In genomic region chr7:27159278-27160146, GRCh38 we compare ENCODE assay signal across 10 cellular contexts. TPM values are rescaled to one million over a fixed set of nuclear protein-coding genes. Genes with fewer than 3 reads are reported as not detected.
DNase-seq lines count a peak whose midpoint lies in the region; ATAC-seq and TF ChIP-seq lines count a peak whose summit lies in the region.
"Had no signal": no experiment of that assay in that cellular context is flagged by ENCODE, and none has a peak within 500 bp of the region (broad histone marks: within the 10 kb centered on the region; RNA-seq: fewer than 3 reads in every experiment).

No MANE protein-coding gene starts in this region.

- TF ChIP-seq CTCF in left lung (IDR thresholded peaks at IDR 0.05) (no peak), transverse colon (IDR thresholded peaks at IDR 0.05) (no peak)

- H3K27me3 Mint-ChIP-seq in activated naive CD4-positive, alpha-beta T cell treated with anti-CD3 and anti-CD28 coated beads for 36 hours (ENCODE audit: low read depth), result peaks cover 81% of the 10 kb centered on the region
- peaks cover 85% of the 10 kb centered on the region for H3K27me3 Mint-ChIP-seq in activated T-helper 2 cell treated with anti-CD3 and anti-CD28 coated beads, Interferon-gamma antibody, Interleukin-2, Interleukin-4, amounts not matched to agents 10 μg/mL and 5 μg/mL and 100 μg/mL, durations not matched to agents 14 hours and 24 hours and 36 hours (ENCODE audit: low read depth)

- H3K4me3 Mint-ChIP-seq in activated naive CD4-positive, alpha-beta T cell treated with anti-CD3 and anti-CD28 coated beads for 36 hours, result peak overlapping the region; percentile 38
- H3K4me3 Mint-ChIP-seq in activated T-helper 2 cell treated with anti-CD3 and anti-CD28 coated beads, Interferon-gamma antibody, Interleukin-2, Interleukin-4, amounts not matched to agents 10 μg/mL and 5 μg/mL and 100 μg/mL, durations not matched to agents 14 hours and 24 hours and 36 hours (ENCODE audit: low read depth), result peak overlapping the region; percentile 34

- no peak for DNase-seq in activated naive CD4-positive, alpha-beta T cell treated with anti-CD3 and anti-CD28 coated beads for 36 hours
- DNase-seq in activated naive CD4-positive, alpha-beta T cell (lab: John Stamatoyannopoulos, UW), result no peak
- DNase-seq in activated T-helper 2 cell treated with anti-CD3 and anti-CD28 coated beads, Interferon-gamma antibody, Interleukin-2, Interleukin-4, amounts not matched to agents 10 μg/mL and 5 μg/mL and 100 μg/mL, durations not matched to agents 14 hours and 24 hours and 36 hours (ENCODE audit: low spot score), result no peak
- DNase-seq in left lung (peak; percentile 23 to 64), transverse colon (peak; percentile 19), DMS153 treated with DMSO at 0.1 percent for 48 hours (lab: John Stamatoyannopoulos, UW; ENCODE audit: unreplicated experiment) (no peak), GM19240 (ENCODE audit: insufficient read length, low spot score) (no peak), middle frontal gyrus (ENCODE audit: extremely low spot score, low spot score) (no peak)
- DNase-seq: NCI-H1930 had no signal

- H3K9me3 ChIP-seq in left lung (no peaks in the 10 kb centered on the region), transverse colon (no peaks in the 10 kb centered on the region)

- CTCF ChIA-PET in activated naive CD4-positive, alpha-beta T cell treated with anti-CD3 and anti-CD28 coated beads for 36 hours (lab: Charles Lee), result interaction anchor here (0.8 to 1.6 kb wide), 9 partner anchors 8 to 476 kb away, joined by 3 to 5 read pairs (median 4); no protein-coding TSS in a partner anchor

- H3K4me3 ChIP-seq in left lung, result no peak overlapping the region
- peak overlapping the region in 3 of 4 donors; percentile 38 to 62 (median 58) for H3K4me3 ChIP-seq in transverse colon

- H3K9me3 Mint-ChIP-seq in activated naive CD4-positive, alpha-beta T cell treated with anti-CD3 and anti-CD28 coated beads for 36 hours, result no peaks in the 10 kb centered on the region
- H3K9me3 Mint-ChIP-seq in activated T-helper 2 cell treated with anti-CD3 and anti-CD28 coated beads, Interferon-gamma antibody, Interleukin-2, Interleukin-4, amounts not matched to agents 10 μg/mL and 5 μg/mL and 100 μg/mL, durations not matched to agents 14 hours and 24 hours and 36 hours, result no peaks in the 10 kb centered on the region

- in situ Hi-C loops in transverse colon (cut with MboI; ENCODE audit: low pct_ligation_motif_present in 1 of 4, low pct_unique_long_range_greater_than_20kb in 1 of 4, low sequenced_read_pairs in 3 of 4), result loop anchor here in 3 of 4 donors (5.0 to 25.0 kb wide), 5 partner anchors 787 to 1297 kb away; no protein-coding TSS in a partner anchor

- intact Hi-C loops in activated naive CD4-positive, alpha-beta T cell treated with anti-CD3 and anti-CD28 coated beads for 36 hours (cut with micrococcal nuclease), result loop anchor here (2.0 to 10.0 kb wide), 5 partner anchors 295 to 1069 kb away; partner anchors contain the start of genes SKAP2 and SNX10
- intact Hi-C loops in activated T-helper 2 cell treated with anti-CD3 and anti-CD28 coated beads, Interferon-gamma antibody, Interleukin-2, Interleukin-4, amounts not matched to agents 10 μg/mL and 5 μg/mL and 100 μg/mL, durations not matched to agents 14 hours and 24 hours and 36 hours (cut with micrococcal nuclease), result loop anchor here (5.0 to 10.0 kb wide), 4 partner anchors 38 to 1795 kb away; partner anchors contain the start of gene TRIL
- intact Hi-C loops in left lung (cut with DNase I), result loop anchor here in 1 of 2 donors (5.0 to 10.0 kb wide), 2 partner anchors 787 to 1275 kb away; no protein-coding TSS in a partner anchor
- intact Hi-C loops in transverse colon (cut with DNase I; ENCODE audit: low total_unique reads), result loop anchor here (2.0 to 10.0 kb wide), 2 partner anchors 791 to 1305 kb away; no protein-coding TSS in a partner anchor

- H3K36me3 ChIP-seq in left lung (no peaks in the 10 kb centered on the region), transverse colon (no peaks in the 10 kb centered on the region)
- H3K36me3 ChIP-seq: cardiac muscle cell had no signal

- no peak for TF ChIP-seq POLR2A in transverse colon (IDR thresholded peaks at IDR 0.05)

- no peak overlapping the region for H3K27ac ChIP-seq in left lung
- peak overlapping the region; percentile 95 to 99 (median 98) for H3K27ac ChIP-seq in transverse colon
- H3K27ac ChIP-seq: cardiac muscle cell had no signal

- WGBS in transverse colon (ENCODE audit: low coverage in 1 of 2), 2 donors, result 42 to 51% methylated on average over 15 to 26 of the region's 26 CpGs

- H3K27me3 ChIP-seq in left lung, result peaks cover 76 to 100% of the 10 kb centered on the region in 2 donors
- H3K27me3 ChIP-seq in transverse colon, result peaks cover 30% of the 10 kb centered on the region

- H3K36me3 Mint-ChIP-seq in activated naive CD4-positive, alpha-beta T cell treated with anti-CD3 and anti-CD28 coated beads for 36 hours (ENCODE audit: low read depth), result no peaks in the 10 kb centered on the region
- peaks cover 4% of the 10 kb centered on the region for H3K36me3 Mint-ChIP-seq in activated T-helper 2 cell treated with anti-CD3 and anti-CD28 coated beads, Interferon-gamma antibody, Interleukin-2, Interleukin-4, amounts not matched to agents 10 μg/mL and 5 μg/mL and 100 μg/mL, durations not matched to agents 14 hours and 24 hours and 36 hours (ENCODE audit: low read depth)

- peaks cover 41% of the 10 kb centered on the region for H3K4me1 Mint-ChIP-seq in activated naive CD4-positive, alpha-beta T cell treated with anti-CD3 and anti-CD28 coated beads for 36 hours (ENCODE audit: low read depth)
- peaks cover 11% of the 10 kb centered on the region for H3K4me1 Mint-ChIP-seq in activated T-helper 2 cell treated with anti-CD3 and anti-CD28 coated beads, Interferon-gamma antibody, Interleukin-2, Interleukin-4, amounts not matched to agents 10 μg/mL and 5 μg/mL and 100 μg/mL, durations not matched to agents 14 hours and 24 hours and 36 hours (ENCODE audit: low read depth)

- ATAC-seq in left lung, result no peak

- H3K27ac Mint-ChIP-seq in activated naive CD4-positive, alpha-beta T cell treated with anti-CD3 and anti-CD28 coated beads for 36 hours, result no peak overlapping the region
- H3K27ac Mint-ChIP-seq in activated T-helper 2 cell treated with anti-CD3 and anti-CD28 coated beads, Interferon-gamma antibody, Interleukin-2, Interleukin-4, amounts not matched to agents 10 μg/mL and 5 μg/mL and 100 μg/mL, durations not matched to agents 14 hours and 24 hours and 36 hours, result no peak overlapping the region

- H3K4me1 ChIP-seq in left lung (peaks cover 5 to 49% of the 10 kb centered on the region in 2 donors), transverse colon (peaks cover 10 to 52% (median 30%) of the 10 kb centered on the region in 4 donors)

- TF ChIP-seq EP300 in transverse colon (IDR thresholded peaks at IDR 0.05; ENCODE audit: low read depth), result no peak

RNA-seq across cellular contexts. Expression of gene HOXA7, which starts 3.0 kb away (rescaled TPM):
- not detected for total RNA-seq in activated naive CD4-positive, alpha-beta T cell treated with anti-CD3 and anti-CD28 coated beads for 36 hours
- total RNA-seq in activated T-helper 2 cell treated with anti-CD3 and anti-CD28 coated beads, Interferon-gamma antibody, Interleukin-2, Interleukin-4, amounts not matched to agents 10 μg/mL and 5 μg/mL and 100 μg/mL, durations not matched to agents 14 hours and 24 hours and 36 hours, result not detected in 2 replicates
- total RNA-seq in left lung (1 to 10 TPM; 1.3 to 2.2 TPM), transverse colon (10 to 100 TPM in 3 of 4 donors, 1 to 10 TPM in 1; 7.0 to 22.9 (median 12.8) TPM)
- total RNA-seq: cardiac muscle cell had no signal

RNA-seq across cellular contexts. Expression of gene HOXA9, which starts 5.8 kb away (rescaled TPM):
- total RNA-seq in activated naive CD4-positive, alpha-beta T cell treated with anti-CD3 and anti-CD28 coated beads for 36 hours, result not detected
- not detected in 2 replicates for total RNA-seq in activated T-helper 2 cell treated with anti-CD3 and anti-CD28 coated beads, Interferon-gamma antibody, Interleukin-2, Interleukin-4, amounts not matched to agents 10 μg/mL and 5 μg/mL and 100 μg/mL, durations not matched to agents 14 hours and 24 hours and 36 hours
- total RNA-seq in left lung (1 to 10 TPM in 1 of 2 donors, under 1 TPM in 1; 0.73 to 1.4 TPM), transverse colon (100 to 1,000 TPM in 1 of 4 donors, 10 to 100 TPM in 3; 19.5 to 130 (median 50.6) TPM)
- total RNA-seq: cardiac muscle cell had no signal

RNA-seq across cellular contexts. Expression of gene HOXA3, which starts 7.1 kb away (rescaled TPM):
- total RNA-seq in activated naive CD4-positive, alpha-beta T cell treated with anti-CD3 and anti-CD28 coated beads for 36 hours, result not detected
- not detected in 2 replicates for total RNA-seq in activated T-helper 2 cell treated with anti-CD3 and anti-CD28 coated beads, Interferon-gamma antibody, Interleukin-2, Interleukin-4, amounts not matched to agents 10 μg/mL and 5 μg/mL and 100 μg/mL, durations not matched to agents 14 hours and 24 hours and 36 hours
- total RNA-seq in left lung (1 to 10 TPM; 5.7 to 8.8 TPM), transverse colon (10 to 100 TPM; 14.1 to 27.3 (median 15.7) TPM)

RNA-seq across cellular contexts. Expression of gene HOXA6, which starts 11.9 kb away (rescaled TPM):
- total RNA-seq in activated naive CD4-positive, alpha-beta T cell treated with anti-CD3 and anti-CD28 coated beads for 36 hours, result not detected
- total RNA-seq in activated T-helper 2 cell treated with anti-CD3 and anti-CD28 coated beads, Interferon-gamma antibody, Interleukin-2, Interleukin-4, amounts not matched to agents 10 μg/mL and 5 μg/mL and 100 μg/mL, durations not matched to agents 14 hours and 24 hours and 36 hours, result not detected in 2 replicates
- 1 to 10 TPM; 3.5 to 5.0 TPM for total RNA-seq in left lung
- total RNA-seq in transverse colon, result 10 to 100 TPM; 12.9 to 27.8 (median 17.3) TPM
- total RNA-seq: cardiac muscle cell had no signal

RNA-seq across cellular contexts. Expression of gene HOXA10, which starts 14.6 kb away (rescaled TPM):
- not detected for total RNA-seq in activated naive CD4-positive, alpha-beta T cell treated with anti-CD3 and anti-CD28 coated beads for 36 hours
- total RNA-seq in activated T-helper 2 cell treated with anti-CD3 and anti-CD28 coated beads, Interferon-gamma antibody, Interleukin-2, Interleukin-4, amounts not matched to agents 10 μg/mL and 5 μg/mL and 100 μg/mL, durations not matched to agents 14 hours and 24 hours and 36 hours, result not detected in 2 replicates
- total RNA-seq in left lung, result under 1 TPM; 0.42 to 0.55 TPM
- 10 to 100 TPM; 19.8 to 68.9 (median 36.4) TPM for total RNA-seq in transverse colon
- total RNA-seq: cardiac muscle cell had no signal

Comparison
In these comparisons a context has a peak if more than half of its experiments do, and no peak if none do; other contexts are left out.
1. DNase-seq: peak in left lung (2 of 2) and transverse colon (single experiment); none in activated naive CD4-positive, alpha-beta T cell treated with anti-CD3 and anti-CD28 coated beads for 36 hours (single experiment), activated naive CD4-positive, alpha-beta T cell (0 of 4), activated T-helper 2 cell treated with anti-CD3 and anti-CD28 coated beads, Interferon-gamma antibody, Interleukin-2, Interleukin-4, amounts not matched to agents 10 μg/mL and 5 μg/mL and 100 μg/mL, durations not matched to agents 14 hours and 24 hours and 36 hours (single experiment), DMS153 treated with DMSO at 0.1 percent for 48 hours (single experiment), GM19240 (single experiment) and middle frontal gyrus (single experiment).
2. H3K27ac ChIP-seq: peak in transverse colon (4 of 4); none in left lung (0 of 2).
3. H3K4me3 ChIP-seq: peak in transverse colon (3 of 4); none in left lung (0 of 2).
4. RNA of gene HOXA9, which starts 5.8 kb away (total RNA-seq): 19.5 to 130 TPM in transverse colon; 0.73 to 1.4 TPM in left lung, not detected in activated naive CD4-positive, alpha-beta T cell treated with anti-CD3 and anti-CD28 coated beads for 36 hours and not detected in activated T-helper 2 cell treated with anti-CD3 and anti-CD28 coated beads, Interferon-gamma antibody, Interleukin-2, Interleukin-4, amounts not matched to agents 10 μg/mL and 5 μg/mL and 100 μg/mL, durations not matched to agents 14 hours and 24 hours and 36 hours; every median in the first group is over 4 times any median in the second.